Comparison of ENCODE assay signal across 17 cellular contexts in the genomic region with DNA sequence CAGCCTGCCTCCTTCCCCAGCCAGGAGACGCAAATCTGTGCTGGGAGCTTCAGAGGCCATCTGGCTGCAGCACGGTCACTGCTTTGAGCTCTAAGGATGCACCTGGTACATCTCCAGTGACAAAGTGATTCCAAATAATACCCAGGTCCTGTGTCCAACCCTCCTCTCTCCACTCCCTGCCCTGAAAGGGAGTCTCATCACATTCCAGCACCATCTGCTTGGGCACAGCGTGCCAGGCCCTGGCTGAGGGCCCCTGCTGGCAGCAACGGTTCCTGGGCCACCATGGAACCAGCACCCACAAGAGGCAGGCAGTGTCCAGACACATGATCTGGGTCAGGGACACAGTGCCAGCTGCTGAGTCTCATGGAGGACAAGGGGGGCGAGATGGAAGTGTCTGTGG.
"Had no signal": no experiment of that assay in that cellular context is flagged by ENCODE, and none has a peak within 500 bp of the region (broad histone marks: within the 10 kb centered on the region; RNA-seq: fewer than 3 reads in every experiment).

No MANE protein-coding gene starts in this region.

- H3K9me3 ChIP-seq: ovary had no signal

- H3K4me3 ChIP-seq: breast epithelium, neural progenitor cell, ovary, tibial nerve, vagina had no signal

- H3K27me3 ChIP-seq: breast epithelium, neural progenitor cell, ovary, tibial nerve, vagina had no signal

- H3K27ac ChIP-seq: breast epithelium, neural progenitor cell, ovary, tibial nerve, vagina had no signal

- DNase-seq: activated CD4-positive, alpha-beta T cell treated with anti-CD3 and anti-CD28 coated beads, Interleukin-2, amount 10 ng/mL, durations not matched to agents 7 days and 5 days; activated CD4-positive, CD25-positive, alpha-beta regulatory T cell; activated CD8-positive, alpha-beta memory T cell treated with anti-CD3 and anti-CD28 coated beads, Interleukin-2, amount 50 U/mL, for 48 hours; activated naive CD8-positive, alpha-beta T cell treated with anti-CD3 and anti-CD28 coated beads, Interleukin-2, amount 10 ng/mL, durations not matched to agents 7 days and 5 days; immature natural killer cell; naive B cell; ovary; small intestine; stimulated activated CD4-positive, alpha-beta T cell treated with anti-CD3 and anti-CD28 coated beads, Interleukin-4, amount 100 ng/mL, for 4 hours; stimulated activated CD8-positive, alpha-beta memory T cell treated with anti-CD3 and anti-CD28 coated beads, Interleukin-4, amount 100 ng/mL, for 48 hours; stimulated activated naive CD4-positive, alpha-beta T cell treated with Interleukin-2 at 50 U/mL for 16 hours; SW 1271 had no signal

- ATAC-seq: esophagus mucosa had no signal

- H3K4me1 ChIP-seq: breast epithelium, neural progenitor cell, vagina had no signal

- H3K36me3 ChIP-seq: breast epithelium, neural progenitor cell, ovary, tibial nerve, vagina had no signal
